2 cellular contexts compared by ENCODE assay signal in genomic region chr7:116641551-116642153, GRCh38.
TF ChIP-seq lines count a peak whose summit lies in the region.

No MANE protein-coding gene starts in this region.

TF ChIP-seq in HepG2, 621 proteins besides CTCF, POLR2A, EP300 and RAD21:
- no peak for TF ChIP-seq HDAC2 (CRISPR knock-in tag; IDR thresholded peaks at IDR 0.05)
- TF ChIP-seq, protein P1, sequence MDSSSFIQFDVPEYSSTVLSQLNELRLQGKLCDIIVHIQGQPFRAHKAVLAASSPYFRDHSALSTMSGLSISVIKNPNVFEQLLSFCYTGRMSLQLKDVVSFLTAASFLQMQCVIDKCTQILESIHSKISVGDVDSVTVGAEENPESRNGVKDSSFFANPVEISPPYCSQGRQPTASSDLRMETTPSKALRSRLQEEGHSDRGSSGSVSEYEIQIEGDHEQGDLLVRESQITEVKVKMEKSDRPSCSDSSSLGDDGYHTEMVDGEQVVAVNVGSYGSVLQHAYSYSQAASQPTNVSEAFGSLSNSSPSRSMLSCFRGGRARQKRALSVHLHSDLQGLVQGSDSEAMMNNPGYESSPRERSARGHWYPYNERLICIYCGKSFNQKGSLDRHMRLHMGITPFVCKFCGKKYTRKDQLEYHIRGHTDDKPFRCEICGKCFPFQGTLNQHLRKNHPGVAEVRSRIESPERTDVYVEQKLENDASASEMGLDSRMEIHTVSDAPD (CRISPR knock-in tag; IDR thresholded peaks at IDR 0.05): no peak
- peak; percentile 29; the same call in 1 of the 2 replicates for TF ChIP-seq ZNF629 (CRISPR knock-in tag; conservative IDR thresholded peaks at IDR 0.05)
- no peak for TF ChIP-seq ZNF496 (CRISPR knock-in tag; IDR thresholded peaks at IDR 0.05; ENCODE audit: insufficient replicate concordance)

TF ChIP-seq in GM12878, 131 proteins besides CTCF, POLR2A, EP300 and RAD21:
- TF ChIP-seq CEBPB (IDR thresholded peaks at IDR 0.05; ENCODE audit: borderline replicate concordance in 1 of 2, low read depth in 2 of 2, low read length in 2 of 2) (no peak), BMI1 (IDR thresholded peaks at IDR 0.05; ENCODE audit: borderline replicate concordance) (no peak), CHD1 (IDR thresholded peaks at IDR 0.05; ENCODE audit: low read depth, low read length) (no peak), TCF3 (IDR thresholded peaks at IDR 0.05; ENCODE audit: borderline replicate concordance, insufficient read depth, low read depth, low read length) (no peak), EZH2 (IDR thresholded peaks at IDR 0.05; ENCODE audit: borderline replicate concordance, control insufficient read depth, low read depth, low read length) (no peak), CREM (IDR thresholded peaks at IDR 0.05; ENCODE audit: low read depth) (no peak), SIX5 (IDR thresholded peaks at IDR 0.05; ENCODE audit: low read depth, low read length, severe bottlenecking) (no peak), NR2F1 (conservative IDR thresholded peaks at IDR 0.05) (no peak)
- TF ChIP-seq, protein P2, sequence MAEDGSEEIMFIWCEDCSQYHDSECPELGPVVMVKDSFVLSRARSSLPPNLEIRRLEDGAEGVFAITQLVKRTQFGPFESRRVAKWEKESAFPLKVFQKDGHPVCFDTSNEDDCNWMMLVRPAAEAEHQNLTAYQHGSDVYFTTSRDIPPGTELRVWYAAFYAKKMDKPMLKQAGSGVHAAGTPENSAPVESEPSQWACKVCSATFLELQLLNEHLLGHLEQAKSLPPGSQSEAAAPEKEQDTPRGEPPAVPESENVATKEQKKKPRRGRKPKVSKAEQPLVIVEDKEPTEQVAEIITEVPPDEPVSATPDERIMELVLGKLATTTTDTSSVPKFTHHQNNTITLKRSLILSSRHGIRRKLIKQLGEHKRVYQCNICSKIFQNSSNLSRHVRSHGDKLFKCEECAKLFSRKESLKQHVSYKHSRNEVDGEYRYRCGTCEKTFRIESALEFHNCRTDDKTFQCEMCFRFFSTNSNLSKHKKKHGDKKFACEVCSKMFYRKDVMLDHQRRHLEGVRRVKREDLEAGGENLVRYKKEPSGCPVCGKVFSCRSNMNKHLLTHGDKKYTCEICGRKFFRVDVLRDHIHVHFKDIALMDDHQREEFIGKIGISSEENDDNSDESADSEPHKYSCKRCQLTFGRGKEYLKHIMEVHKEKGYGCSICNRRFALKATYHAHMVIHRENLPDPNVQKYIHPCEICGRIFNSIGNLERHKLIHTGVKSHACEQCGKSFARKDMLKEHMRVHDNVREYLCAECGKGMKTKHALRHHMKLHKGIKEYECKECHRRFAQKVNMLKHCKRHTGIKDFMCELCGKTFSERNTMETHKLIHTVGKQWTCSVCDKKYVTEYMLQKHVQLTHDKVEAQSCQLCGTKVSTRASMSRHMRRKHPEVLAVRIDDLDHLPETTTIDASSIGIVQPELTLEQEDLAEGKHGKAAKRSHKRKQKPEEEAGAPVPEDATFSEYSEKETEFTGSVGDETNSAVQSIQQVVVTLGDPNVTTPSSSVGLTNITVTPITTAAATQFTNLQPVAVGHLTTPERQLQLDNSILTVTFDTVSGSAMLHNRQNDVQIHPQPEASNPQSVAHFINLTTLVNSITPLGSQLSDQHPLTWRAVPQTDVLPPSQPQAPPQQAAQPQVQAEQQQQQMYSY (CRISPR knock-in tag; IDR thresholded peaks at IDR 0.05): no peak
TF ChIP-seq in GM12878: peak in this region for 0.
